ENCODE assay signal across 9 cellular contexts in genomic region chr4:99404595-99405287, GRCh38. TPM values are rescaled to one million over a fixed set of nuclear protein-coding genes. Genes with fewer than 3 reads are reported as not detected.
DNase-seq lines count a peak whose midpoint lies in the region; ATAC-seq and TF ChIP-seq lines count a peak whose summit lies in the region.
"Had no signal": no experiment of that assay in that cellular context is flagged by ENCODE, and none has a peak within 500 bp of the region (broad histone marks: within the 10 kb centered on the region; RNA-seq: fewer than 3 reads in every experiment).

No MANE protein-coding gene starts in this region.

- H3K36me3 Mint-ChIP-seq in effector memory CD8-positive, alpha-beta T cell (ENCODE audit: insufficient read depth), result no peaks in the 10 kb centered on the region
- no peaks in the 10 kb centered on the region for H3K36me3 Mint-ChIP-seq in Caco-2 (ENCODE audit: insufficient read depth, unreplicated experiment)

- H3K9me3 ChIP-seq in Caco-2, result no peaks in the 10 kb centered on the region

- CTCF ChIA-PET in Caco-2 (lab: Charles Lee), result no interaction called here

- intact Hi-C loops in Caco-2 (cut with micrococcal nuclease; ENCODE audit: unreplicated experiment), result loop anchor here (1.0 to 2.0 kb wide), 6 partner anchors 58 to 464 kb away; partner anchors contain the start of gene METAP1

- no peak overlapping the region for H3K4me3 Mint-ChIP-seq in effector memory CD8-positive, alpha-beta T cell
- H3K4me3 Mint-ChIP-seq in Caco-2 (ENCODE audit: unreplicated experiment), result no peak overlapping the region

- H3K27me3 ChIP-seq in Caco-2 (replicated peaks; ENCODE audit: control insufficient read depth, insufficient read depth, low read length), result no peaks in the 10 kb centered on the region

- ATAC-seq in GM21529 (IDR thresholded peaks at IDR 0.05; ENCODE audit: unreplicated experiment), result peak; percentile 84
- ATAC-seq in effector memory CD8-positive, alpha-beta T cell (replicated peaks), result peak; percentile 42

- no peaks in the 10 kb centered on the region for H3K9me3 Mint-ChIP-seq in effector memory CD8-positive, alpha-beta T cell
- H3K9me3 Mint-ChIP-seq in Caco-2 (ENCODE audit: unreplicated experiment), result no peaks in the 10 kb centered on the region

- POLR2A ChIA-PET in Caco-2 (lab: Charles Lee), result interaction anchor here (0.5 kb wide), 1 partner anchor 410 kb away, joined by 8 read pairs; no protein-coding TSS in a partner anchor

- no peak for TF ChIP-seq CTCF in GM12864 (IDR thresholded peaks at IDR 0.05; ENCODE audit: low read depth, low read length, missing control alignments)
- no peak for TF ChIP-seq CTCF in Caco-2 (IDR thresholded peaks at IDR 0.05; ENCODE audit: insufficient read depth in 1 of 2, low read depth in 1 of 2, low read length in 1 of 2, severe bottlenecking in 1 of 2, unreplicated experiment in 1 of 2)

- DNase-seq in GM12864 (ENCODE audit: low read depth) (peak; percentile 62), HS-27A (ENCODE audit: low read depth) (peak; percentile 53), pulmonary artery endothelial cell (ENCODE audit: low read depth, low spot score) (peak; percentile 10), T-helper 9 cell (no peak), Caco-2 (no peak)
- DNase-seq in effector memory CD8-positive, alpha-beta T cell, result no peak
- no peak for DNase-seq in stimulated activated naive CD4-positive, alpha-beta T cell treated with Interleukin-2 at 50 U/mL for 16 hours (lab: John Stamatoyannopoulos, UW)

- BruUV-seq in Caco-2 (replicated peaks; lab: Mats Ljungman, UMichigan), result no TSS peak

- H3K4me3 ChIP-seq in GM12864 (ENCODE audit: low read depth, low read length), result no peak overlapping the region
- H3K4me3 ChIP-seq in Caco-2 (ENCODE audit: low read depth, low read length), result no peak overlapping the region
- H3K4me3 ChIP-seq: K562 had no signal

- H3K4me1 Mint-ChIP-seq in effector memory CD8-positive, alpha-beta T cell (ENCODE audit: low read depth in 2 of 2), result peaks cover 5 to 11% of the 10 kb centered on the region in 2 donors
- H3K4me1 Mint-ChIP-seq in Caco-2 (ENCODE audit: low read depth, unreplicated experiment), result peaks cover 11% of the 10 kb centered on the region

- no peaks in the 10 kb centered on the region for H3K36me3 ChIP-seq in Caco-2 (ENCODE audit: control insufficient read depth, insufficient read depth, low read length)

- H3K27me3 Mint-ChIP-seq in effector memory CD8-positive, alpha-beta T cell, result no peaks in the 10 kb centered on the region
- no peaks in the 10 kb centered on the region for H3K27me3 Mint-ChIP-seq in Caco-2 (ENCODE audit: insufficient read depth, unreplicated experiment)

- H3K27ac Mint-ChIP-seq in effector memory CD8-positive, alpha-beta T cell, result peak overlapping the region in 1 of 2 donors; percentile 29
- no peak overlapping the region for H3K27ac Mint-ChIP-seq in Caco-2 (ENCODE audit: unreplicated experiment)

- peaks cover 23% of the 10 kb centered on the region for H3K4me1 ChIP-seq in Caco-2

RNA-seq across cellular contexts. Expression of gene ADH7, which starts 30.4 kb away (rescaled TPM):
- total RNA-seq in pulmonary artery endothelial cell (not detected in 2 replicates), Caco-2 (2022) (not detected in 2 replicates)
- total RNA-seq: K562 had no signal

RNA-seq across cellular contexts. Expression of gene ADH1C, which starts 52.2 kb away (rescaled TPM):
- not detected in 2 replicates for total RNA-seq in pulmonary artery endothelial cell
- total RNA-seq in Caco-2 (2022), result 0.23 and 0.63 TPM in 2 replicates

Comparison
In these comparisons a context has a peak if more than half of its experiments do, and no peak if none do; other contexts are left out.
1. DNase-seq: peak in GM12864 (single experiment), HS-27A (single experiment) and pulmonary artery endothelial cell (single experiment); none in effector memory CD8-positive, alpha-beta T cell (0 of 3), stimulated activated naive CD4-positive, alpha-beta T cell treated with Interleukin-2 at 50 U/mL for 16 hours (single experiment), T-helper 9 cell (single experiment) and Caco-2 (0 of 2).